In the genomic region with DNA sequence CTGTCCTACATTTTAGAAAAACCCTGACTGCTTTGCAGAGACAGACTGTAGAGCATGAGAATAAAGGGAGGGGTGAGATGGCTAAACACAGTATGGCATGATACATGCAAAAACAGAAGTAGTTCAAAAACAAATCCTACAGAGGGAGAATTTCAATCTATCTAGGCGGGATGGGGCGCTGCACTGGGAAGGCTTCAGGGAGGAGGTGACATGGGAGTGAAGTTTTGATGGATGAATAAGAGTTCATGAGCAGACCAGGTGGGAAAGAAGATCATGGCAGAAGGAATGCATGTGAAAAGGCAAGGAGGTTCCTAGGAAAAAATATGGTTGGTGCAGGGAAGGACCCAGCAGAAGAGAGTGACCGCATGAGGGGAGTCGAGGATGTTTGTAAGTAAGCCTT, we compare ENCODE assay signal across 16 cellular contexts.
"Had no signal": no experiment of that assay in that cellular context is flagged by ENCODE, and none has a peak within 500 bp of the region (broad histone marks: within the 10 kb centered on the region; RNA-seq: fewer than 3 reads in every experiment).

No MANE protein-coding gene starts in this region.

- H3K27me3 ChIP-seq: cardiac muscle cell, upper lobe of right lung had no signal

- H3K9me3 ChIP-seq: esophagus squamous epithelium, upper lobe of right lung had no signal

- H3K4me3 ChIP-seq: cardiac muscle cell, esophagus squamous epithelium, upper lobe of right lung had no signal

- H3K4me1 ChIP-seq: upper lobe of right lung had no signal

- H3K4me3 Mint-ChIP-seq: activated CD4-positive, alpha-beta memory T cell treated with anti-CD3 and anti-CD28 coated beads for 36 hours; naive B cell had no signal

- DNase-seq: activated CD4-positive, alpha-beta memory T cell treated with anti-CD3 and anti-CD28 coated beads for 36 hours; activated naive CD4-positive, alpha-beta T cell treated with anti-CD3 and anti-CD28 coated beads, Interleukin-2, amount 50 U/mL, for 16 hours; activated T-cell treated with anti-CD3 and anti-CD28 coated beads for 4 hours; amniotic stem cell; dermis blood vessel endothelial cell; effector memory CD4-positive, alpha-beta T cell; esophagus squamous epithelium; left ventricle myocardium superior; naive B cell; stimulated activated CD4-positive, alpha-beta T cell treated with anti-CD3 and anti-CD28 coated beads, Interleukin-12 subunit alpha, Interleukin-12 subunit beta, amount 100 ng/mL, for 4 hours; stimulated activated CD4-positive, alpha-beta T cell treated with anti-CD3 and anti-CD28 coated beads, Interleukin-1b, Interleukin-23, amount 100 ng/mL, for 48 hours; stimulated activated CD8-positive, alpha-beta memory T cell treated with anti-CD3 and anti-CD28 coated beads, Interleukin-4, amount 100 ng/mL, for 48 hours; stimulated activated naive CD4-positive, alpha-beta T cell; upper lobe of right lung had no signal

- H3K27ac Mint-ChIP-seq: activated CD4-positive, alpha-beta memory T cell treated with anti-CD3 and anti-CD28 coated beads for 36 hours; progenitor cell of endocrine pancreas had no signal

- ATAC-seq: left ventricle myocardium superior, upper lobe of right lung had no signal

- H3K27ac ChIP-seq: cardiac muscle cell, esophagus squamous epithelium, upper lobe of right lung had no signal

- H3K36me3 ChIP-seq: cardiac muscle cell, esophagus squamous epithelium, upper lobe of right lung had no signal

- H3K27me3 Mint-ChIP-seq: activated CD4-positive, alpha-beta memory T cell treated with anti-CD3 and anti-CD28 coated beads for 36 hours had no signal

- H3K9me3 Mint-ChIP-seq: activated CD4-positive, alpha-beta memory T cell treated with anti-CD3 and anti-CD28 coated beads for 36 hours had no signal
